ENCODE assay signal across 11 cellular contexts in genomic region chr6:10418862-10419748, GRCh38. TPM values are rescaled to one million over a fixed set of nuclear protein-coding genes. Genes with fewer than 3 reads are reported as not detected.
A peak's percentile ranks its signal among the peaks of the same experiment; 100 is the strongest.
DNase-seq lines count a peak whose midpoint lies in the region; TF ChIP-seq lines count a peak whose summit lies in the region.
"Had no signal": no experiment of that assay in that cellular context is flagged by ENCODE, and none has a peak within 500 bp of the region (broad histone marks: within the 10 kb centered on the region; RNA-seq: fewer than 3 reads in every experiment).

No MANE protein-coding gene starts in this region.

- peak in 1 of 4 donors; percentile 30 for TF ChIP-seq POLR2A in esophagus squamous epithelium (IDR thresholded peaks at IDR 0.05)

- WGBS in esophagus squamous epithelium, 2 donors, result 16 to 33% methylated on average over 3 to 36 of the region's 56 CpGs

- H3K27ac ChIP-seq in esophagus squamous epithelium (peak overlapping the region; percentile 88 to 99 (median 98)), skin epidermis (peak overlapping the region; percentile 58 to 98 (median 89))
- H3K27ac ChIP-seq: coronary artery had no signal

- H3K9me3 ChIP-seq in esophagus squamous epithelium, result no peaks in the 10 kb centered on the region

- DNase-seq in NCI-H510A treated with DMSO at 0.1 percent for 48 hours (lab: John Stamatoyannopoulos, UW), result peak; percentile 40
- DNase-seq in NCI-H510A (lab: John Stamatoyannopoulos, UW), result no peak
- DNase-seq in NCI-H2029 (lab: John Stamatoyannopoulos, UW), result peak; percentile 67
- no peak for DNase-seq in esophagus squamous epithelium (lab: John Stamatoyannopoulos, UW)
- no peak for DNase-seq in SW 1271 (lab: John Stamatoyannopoulos, UW)
- no peak for DNase-seq in AG08396 (ENCODE audit: low spot score)
- DNase-seq in posterior vena cava (ENCODE audit: low spot score), result no peak
- DNase-seq: activated CD4-positive, alpha-beta T cell treated with anti-CD3 and anti-CD28 coated beads for 4 hours; NCI-H1092 had no signal

- intact Hi-C loops in esophagus squamous epithelium (cut with DNase I) (no loop called here), posterior vena cava (cut with DNase I) (no loop called here)

- H3K4me3 ChIP-seq in esophagus squamous epithelium (peak overlapping the region; percentile 28 to 84 (median 64)), skin epidermis (peak overlapping the region; percentile 31 to 78 (median 57))
- H3K4me3 ChIP-seq: coronary artery had no signal

- peaks cover 10 to 80% (median 18%) of the 10 kb centered on the region in 3 donors for H3K4me1 ChIP-seq in esophagus squamous epithelium

- H3K27me3 ChIP-seq in esophagus squamous epithelium, result peaks cover 0 to 100% (median 23%) of the 10 kb centered on the region in 4 donors

- TF ChIP-seq CTCF in esophagus squamous epithelium (IDR thresholded peaks at IDR 0.05), result no peak

- H3K36me3 ChIP-seq in esophagus squamous epithelium, result no peaks in the 10 kb centered on the region

RNA-seq across cellular contexts. Expression of gene TFAP2A, which starts 4.2 kb away (rescaled TPM):
- total RNA-seq in esophagus squamous epithelium (10 to 100 TPM; 11.6 to 39.1 (median 29.9) TPM), posterior vena cava (under 1 TPM in 1 of 2 donors, not detected in 1; 0.52 TPM)

Comparison
In these comparisons a context has a peak if more than half of its experiments do, and no peak if none do; other contexts are left out.
1. DNase-seq: peak in NCI-H510A treated with DMSO at 0.1 percent for 48 hours (single experiment) and NCI-H2029 (single experiment); none in NCI-H510A (single experiment), esophagus squamous epithelium (single experiment), SW 1271 (0 of 2), AG08396 (single experiment) and posterior vena cava (single experiment).
2. RNA of gene TFAP2A, which starts 4.2 kb away (total RNA-seq): 11.6 to 39.1 TPM in esophagus squamous epithelium; 0.52 TPM in posterior vena cava; every median in the first group is over 4 times any median in the second.